ENCODE assay signal across 1 cellular context in the genomic region with DNA sequence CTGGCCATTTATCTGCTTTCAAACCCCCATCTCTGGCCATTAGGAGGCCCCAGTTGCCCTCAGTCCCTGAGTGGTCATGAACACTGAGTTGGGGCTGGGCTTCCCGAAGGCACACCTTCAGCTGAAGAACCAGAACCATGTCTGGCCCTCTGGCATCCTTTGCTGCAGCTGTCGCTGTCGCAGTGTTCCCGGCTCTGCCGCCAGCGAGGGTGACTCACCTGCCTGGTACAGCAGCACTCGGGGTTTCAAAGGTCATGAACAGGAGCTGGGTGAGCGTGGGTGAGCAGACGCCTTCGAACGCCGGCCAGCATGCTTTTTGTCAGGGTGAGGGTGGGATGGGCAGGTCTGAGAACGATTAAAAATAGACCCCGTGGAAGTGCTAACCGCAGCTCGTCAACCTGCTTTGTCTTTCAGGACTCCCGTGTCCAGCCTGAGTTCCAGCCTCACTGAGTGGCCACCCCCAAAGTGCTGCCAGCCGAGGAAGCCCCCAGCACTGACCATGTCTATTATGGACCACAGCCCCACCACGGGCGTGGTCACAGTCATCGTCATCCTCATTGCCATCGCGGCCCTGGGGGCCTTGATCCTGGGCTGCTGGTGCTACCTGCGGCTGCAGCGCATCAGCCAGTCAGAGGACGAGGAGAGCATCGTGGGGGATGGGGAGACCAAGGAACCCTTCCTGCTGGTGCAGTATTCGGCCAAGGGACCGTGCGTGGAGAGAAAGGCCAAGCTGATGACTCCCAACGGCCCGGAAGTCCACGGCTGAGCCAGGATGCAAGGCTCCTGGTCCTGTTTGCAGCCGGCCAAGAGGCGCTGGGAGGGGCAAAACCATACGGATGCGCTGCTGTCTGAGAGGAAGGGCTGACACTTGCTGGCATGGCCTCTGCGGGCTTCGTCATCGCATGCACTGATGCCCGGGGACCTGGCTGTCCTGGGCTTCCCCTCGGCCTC.
TF ChIP-seq lines count a peak whose summit lies in the region.

No MANE protein-coding gene starts in this region.

TF ChIP-seq in HepG2, 621 proteins besides CTCF, POLR2A, EP300 and RAD21 (continued from another document and continues in another):
- peak; percentile 85 for TF ChIP-seq UBTF (CRISPR knock-in tag; IDR thresholded peaks at IDR 0.05)
- TF ChIP-seq HNF1B (CRISPR knock-in tag; IDR thresholded peaks at IDR 0.05): peak; percentile 71; the same call in 1 of the 2 replicates
- no peak for TF ChIP-seq ZNF138 (CRISPR knock-in tag; IDR thresholded peaks at IDR 0.05; ENCODE audit: low read depth)
- TF ChIP-seq, protein P1, sequence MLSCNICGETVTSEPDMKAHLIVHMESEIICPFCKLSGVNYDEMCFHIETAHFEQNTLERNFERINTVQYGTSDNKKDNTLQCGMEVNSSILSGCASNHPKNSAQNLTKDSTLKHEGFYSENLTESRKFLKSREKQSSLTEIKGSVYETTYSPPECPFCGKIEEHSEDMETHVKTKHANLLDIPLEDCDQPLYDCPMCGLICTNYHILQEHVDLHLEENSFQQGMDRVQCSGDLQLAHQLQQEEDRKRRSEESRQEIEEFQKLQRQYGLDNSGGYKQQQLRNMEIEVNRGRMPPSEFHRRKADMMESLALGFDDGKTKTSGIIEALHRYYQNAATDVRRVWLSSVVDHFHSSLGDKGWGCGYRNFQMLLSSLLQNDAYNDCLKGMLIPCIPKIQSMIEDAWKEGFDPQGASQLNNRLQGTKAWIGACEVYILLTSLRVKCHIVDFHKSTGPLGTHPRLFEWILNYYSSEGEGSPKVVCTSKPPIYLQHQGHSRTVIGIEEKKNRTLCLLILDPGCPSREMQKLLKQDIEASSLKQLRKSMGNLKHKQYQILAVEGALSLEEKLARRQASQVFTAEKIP (CRISPR knock-in tag; IDR thresholded peaks at IDR 0.05; ENCODE audit: borderline replicate concordance): no peak
- no peak for TF ChIP-seq ISX (CRISPR knock-in tag; conservative IDR thresholded peaks at IDR 0.05)
- TF ChIP-seq, protein P2, sequence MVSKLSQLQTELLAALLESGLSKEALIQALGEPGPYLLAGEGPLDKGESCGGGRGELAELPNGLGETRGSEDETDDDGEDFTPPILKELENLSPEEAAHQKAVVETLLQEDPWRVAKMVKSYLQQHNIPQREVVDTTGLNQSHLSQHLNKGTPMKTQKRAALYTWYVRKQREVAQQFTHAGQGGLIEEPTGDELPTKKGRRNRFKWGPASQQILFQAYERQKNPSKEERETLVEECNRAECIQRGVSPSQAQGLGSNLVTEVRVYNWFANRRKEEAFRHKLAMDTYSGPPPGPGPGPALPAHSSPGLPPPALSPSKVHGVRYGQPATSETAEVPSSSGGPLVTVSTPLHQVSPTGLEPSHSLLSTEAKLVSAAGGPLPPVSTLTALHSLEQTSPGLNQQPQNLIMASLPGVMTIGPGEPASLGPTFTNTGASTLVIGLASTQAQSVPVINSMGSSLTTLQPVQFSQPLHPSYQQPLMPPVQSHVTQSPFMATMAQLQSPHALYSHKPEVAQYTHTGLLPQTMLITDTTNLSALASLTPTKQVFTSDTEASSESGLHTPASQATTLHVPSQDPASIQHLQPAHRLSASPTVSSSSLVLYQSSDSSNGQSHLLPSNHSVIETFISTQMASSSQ (IDR thresholded peaks at IDR 0.05; ENCODE audit: low read depth): no peak
- TF ChIP-seq, protein P2 (CRISPR knock-in tag; IDR thresholded peaks at IDR 0.05; ENCODE audit: borderline replicate concordance): 0 out of 2 replicates have a peak, but pooled peaks have one; percentile 37
- TF ChIP-seq NPAS2 (CRISPR knock-in tag; IDR thresholded peaks at IDR 0.05; ENCODE audit: borderline replicate concordance): no peak
- TF ChIP-seq ZNF598 (CRISPR knock-in tag; IDR thresholded peaks at IDR 0.05; ENCODE audit: borderline replicate concordance): peak; percentile 88; the same call in 1 of the 2 replicates
- TF ChIP-seq ZNF10 (CRISPR knock-in tag; IDR thresholded peaks at IDR 0.05; ENCODE audit: borderline replicate concordance, low read depth): no peak
- no peak for TF ChIP-seq ZNF136 (CRISPR knock-in tag; IDR thresholded peaks at IDR 0.05; ENCODE audit: low read depth)
- TF ChIP-seq, protein P3, sequence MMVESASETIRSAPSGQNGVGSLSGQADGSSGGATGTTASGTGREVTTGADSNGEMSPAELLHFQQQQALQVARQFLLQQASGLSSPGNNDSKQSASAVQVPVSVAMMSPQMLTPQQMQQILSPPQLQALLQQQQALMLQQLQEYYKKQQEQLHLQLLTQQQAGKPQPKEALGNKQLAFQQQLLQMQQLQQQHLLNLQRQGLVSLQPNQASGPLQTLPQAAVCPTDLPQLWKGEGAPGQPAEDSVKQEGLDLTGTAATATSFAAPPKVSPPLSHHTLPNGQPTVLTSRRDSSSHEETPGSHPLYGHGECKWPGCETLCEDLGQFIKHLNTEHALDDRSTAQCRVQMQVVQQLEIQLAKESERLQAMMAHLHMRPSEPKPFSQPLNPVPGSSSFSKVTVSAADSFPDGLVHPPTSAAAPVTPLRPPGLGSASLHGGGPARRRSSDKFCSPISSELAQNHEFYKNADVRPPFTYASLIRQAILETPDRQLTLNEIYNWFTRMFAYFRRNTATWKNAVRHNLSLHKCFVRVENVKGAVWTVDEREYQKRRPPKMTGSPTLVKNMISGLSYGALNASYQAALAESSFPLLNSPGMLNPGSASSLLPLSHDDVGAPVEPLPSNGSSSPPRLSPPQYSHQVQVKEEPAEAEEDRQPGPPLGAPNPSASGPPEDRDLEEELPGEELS (CRISPR knock-in tag; IDR thresholded peaks at IDR 0.05): peak; percentile 51; the same call in 1 of the 2 replicates
- no peak for TF ChIP-seq TGIF2 (CRISPR knock-in tag; IDR thresholded peaks at IDR 0.05)
- TF ChIP-seq NR2C2 (CRISPR knock-in tag; IDR thresholded peaks at IDR 0.05; ENCODE audit: borderline replicate concordance): peak; percentile 82
- TF ChIP-seq HNRNPL (IDR thresholded peaks at IDR 0.05; ENCODE audit: low read depth, low read length): peak; percentile 97
- no peak for TF ChIP-seq ESRRA (CRISPR knock-in tag; IDR thresholded peaks at IDR 0.05; ENCODE audit: low read depth)
- TF ChIP-seq TARDBP (CRISPR knock-in tag; IDR thresholded peaks at IDR 0.05): peak; percentile 71
- no peak for TF ChIP-seq HOXA7 (CRISPR knock-in tag; IDR thresholded peaks at IDR 0.05)
- peak; percentile 48; the same call in 1 of the 2 replicates for TF ChIP-seq ZC3H13 (CRISPR knock-in tag; IDR thresholded peaks at IDR 0.05)
- TF ChIP-seq ZNF441 (CRISPR knock-in tag; IDR thresholded peaks at IDR 0.05; ENCODE audit: borderline replicate concordance): peak; percentile 66; the same call in 1 of the 2 replicates
- 0 out of 2 replicates have a peak, but pooled peaks have one; percentile 46 for TF ChIP-seq ZNF549 (CRISPR knock-in tag; IDR thresholded peaks at IDR 0.05)
- TF ChIP-seq CSRNP1 (CRISPR knock-in tag; IDR thresholded peaks at IDR 0.05): peak; percentile 86
- no peak for TF ChIP-seq RFXAP (CRISPR knock-in tag; IDR thresholded peaks at IDR 0.05; ENCODE audit: borderline replicate concordance)
- no peak for TF ChIP-seq CENPT (CRISPR knock-in tag; IDR thresholded peaks at IDR 0.05; ENCODE audit: low read depth)
- no peak for TF ChIP-seq ZNF143 (CRISPR knock-in tag; IDR thresholded peaks at IDR 0.05)
- no peak for TF ChIP-seq ZNF576 (CRISPR knock-in tag; IDR thresholded peaks at IDR 0.05)
- TF ChIP-seq ZNF772 (CRISPR knock-in tag; IDR thresholded peaks at IDR 0.05): 0 out of 2 replicates have a peak, but pooled peaks have one; percentile 76
- TF ChIP-seq, protein P4, sequence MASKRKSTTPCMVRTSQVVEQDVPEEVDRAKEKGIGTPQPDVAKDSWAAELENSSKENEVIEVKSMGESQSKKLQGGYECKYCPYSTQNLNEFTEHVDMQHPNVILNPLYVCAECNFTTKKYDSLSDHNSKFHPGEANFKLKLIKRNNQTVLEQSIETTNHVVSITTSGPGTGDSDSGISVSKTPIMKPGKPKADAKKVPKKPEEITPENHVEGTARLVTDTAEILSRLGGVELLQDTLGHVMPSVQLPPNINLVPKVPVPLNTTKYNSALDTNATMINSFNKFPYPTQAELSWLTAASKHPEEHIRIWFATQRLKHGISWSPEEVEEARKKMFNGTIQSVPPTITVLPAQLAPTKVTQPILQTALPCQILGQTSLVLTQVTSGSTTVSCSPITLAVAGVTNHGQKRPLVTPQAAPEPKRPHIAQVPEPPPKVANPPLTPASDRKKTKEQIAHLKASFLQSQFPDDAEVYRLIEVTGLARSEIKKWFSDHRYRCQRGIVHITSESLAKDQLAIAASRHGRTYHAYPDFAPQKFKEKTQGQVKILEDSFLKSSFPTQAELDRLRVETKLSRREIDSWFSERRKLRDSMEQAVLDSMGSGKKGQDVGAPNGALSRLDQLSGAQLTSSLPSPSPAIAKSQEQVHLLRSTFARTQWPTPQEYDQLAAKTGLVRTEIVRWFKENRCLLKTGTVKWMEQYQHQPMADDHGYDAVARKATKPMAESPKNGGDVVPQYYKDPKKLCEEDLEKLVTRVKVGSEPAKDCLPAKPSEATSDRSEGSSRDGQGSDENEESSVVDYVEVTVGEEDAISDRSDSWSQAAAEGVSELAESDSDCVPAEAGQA (IDR thresholded peaks at IDR 0.05; ENCODE audit: low read depth): no peak
- TF ChIP-seq, protein P4 (CRISPR knock-in tag; IDR thresholded peaks at IDR 0.05; ENCODE audit: borderline replicate concordance): no peak
